In the genomic region with DNA sequence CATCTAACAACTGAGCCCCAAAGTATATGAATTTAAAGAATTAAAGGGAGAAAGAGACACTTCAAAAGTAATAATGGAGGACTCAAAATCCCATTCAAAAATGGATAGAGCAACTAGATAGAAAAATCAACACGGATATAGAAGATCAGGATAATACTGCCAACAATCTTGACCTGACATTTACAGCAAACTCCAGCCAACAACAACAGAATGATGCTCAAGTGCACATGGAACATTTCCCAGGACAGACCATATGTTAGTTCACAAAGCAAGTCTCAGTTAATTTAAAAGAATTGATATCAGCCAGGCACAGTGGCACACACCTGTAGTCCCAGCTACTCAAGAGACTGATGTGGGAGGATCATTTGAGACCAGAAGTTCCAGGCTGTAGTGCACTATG, we compare ENCODE assay signal across 25 cellular contexts.
"Had no signal": no experiment of that assay in that cellular context is flagged by ENCODE, and none has a peak within 500 bp of the region (broad histone marks: within the 10 kb centered on the region; RNA-seq: fewer than 3 reads in every experiment).

No MANE protein-coding gene starts in this region.

- H3K36me3 Mint-ChIP-seq: mesothelial cell of epicardium; naive thymus-derived CD4-positive, alpha-beta T cell; natural killer cell treated with Interleukin-12 subunit alpha and Interleukin-12 subunit beta and Interleukin-15 and Interleukin-18, amount 100 ng/mL, for 72 hours; stimulated activated memory B cell treated with anti-CD40 and anti-IgM and Interleukin-4, amounts not matched to agents 10 μg/mL and 1 μg/mL and 100 μg/mL, for 72 hours had no signal

- H3K27me3 ChIP-seq: ovary, spleen, testis, thyroid gland, transverse colon, upper lobe of left lung, vagina had no signal

- H3K36me3 ChIP-seq: left ventricle myocardium inferior, ovary, prostate gland, spleen, thyroid gland, transverse colon, upper lobe of left lung, vagina had no signal

- H3K4me1 Mint-ChIP-seq: mesothelial cell of epicardium; stimulated activated memory B cell treated with anti-CD40 and anti-IgM and Interleukin-4, amounts not matched to agents 10 μg/mL and 1 μg/mL and 100 μg/mL, for 72 hours; stimulated activated naive CD8-positive, alpha-beta T cell treated with anti-CD3 and anti-CD28 coated beads, Interleukin-15, amount 100 ng/mL, for 72 hours had no signal

- H3K27ac ChIP-seq: left ventricle myocardium inferior, ovary, prostate gland, spleen, testis, thyroid gland, transverse colon, upper lobe of left lung, vagina had no signal

- H3K4me1 ChIP-seq: left ventricle myocardium inferior, prostate gland, spleen, testis, thyroid gland, transverse colon, upper lobe of left lung, vagina had no signal

- DNase-seq: islet precursor cell; left ventricle myocardium inferior; mesendoderm; mucosa of descending colon; naive thymus-derived CD4-positive, alpha-beta T cell; ovary; posterior cingulate gyrus; retina; right cardiac atrium; small intestine; spleen; stimulated activated CD4-positive, alpha-beta T cell treated with anti-CD3 and anti-CD28 coated beads, Interleukin-4, amount 100 ng/mL, for 24 hours; stimulated activated naive CD4-positive, alpha-beta T cell treated with Interleukin-2 at 50 U/mL for 16 hours; stimulated activated naive CD8-positive, alpha-beta T cell treated with anti-CD3 and anti-CD28 coated beads, Interleukin-15, amount 100 ng/mL, for 72 hours; testis; thyroid gland; transverse colon; upper lobe of left lung had no signal

- FAIRE-seq: small intestine had no signal

- H3K9me3 Mint-ChIP-seq: natural killer cell treated with Interleukin-12 subunit alpha and Interleukin-12 subunit beta and Interleukin-15 and Interleukin-18, amount 100 ng/mL, for 72 hours; stimulated activated naive CD8-positive, alpha-beta T cell treated with anti-CD3 and anti-CD28 coated beads, Interleukin-15, amount 100 ng/mL, for 72 hours had no signal

- H3K4me3 ChIP-seq: left ventricle myocardium inferior, lung, mucosa of descending colon, ovary, prostate gland, spleen, testis, thyroid gland, transverse colon, upper lobe of left lung, vagina had no signal

- H3K4me3 Mint-ChIP-seq: mesothelial cell of epicardium; naive thymus-derived CD4-positive, alpha-beta T cell; natural killer cell treated with Interleukin-12 subunit alpha and Interleukin-12 subunit beta and Interleukin-15 and Interleukin-18, amount 100 ng/mL, for 72 hours; stimulated activated memory B cell treated with anti-CD40 and anti-IgM and Interleukin-4, amounts not matched to agents 10 μg/mL and 1 μg/mL and 100 μg/mL, for 72 hours; stimulated activated naive CD8-positive, alpha-beta T cell treated with anti-CD3 and anti-CD28 coated beads, Interleukin-15, amount 100 ng/mL, for 72 hours had no signal

- H3K27ac Mint-ChIP-seq: mesothelial cell of epicardium; naive thymus-derived CD4-positive, alpha-beta T cell; natural killer cell treated with Interleukin-12 subunit alpha and Interleukin-12 subunit beta and Interleukin-15 and Interleukin-18, amount 100 ng/mL, for 72 hours; stimulated activated memory B cell treated with anti-CD40 and anti-IgM and Interleukin-4, amounts not matched to agents 10 μg/mL and 1 μg/mL and 100 μg/mL, for 72 hours; stimulated activated naive CD8-positive, alpha-beta T cell treated with anti-CD3 and anti-CD28 coated beads, Interleukin-15, amount 100 ng/mL, for 72 hours had no signal

- ATAC-seq: mucosa of descending colon; naive thymus-derived CD4-positive, alpha-beta T cell; natural killer cell treated with Interleukin-12 subunit alpha and Interleukin-12 subunit beta and Interleukin-15 and Interleukin-18, amount 100 ng/mL, for 72 hours; right cardiac atrium; sciatic nerve; stimulated activated memory B cell treated with anti-CD40 and anti-IgM and Interleukin-4, amounts not matched to agents 10 μg/mL and 1 μg/mL and 100 μg/mL, for 72 hours; stimulated activated naive CD8-positive, alpha-beta T cell treated with anti-CD3 and anti-CD28 coated beads, Interleukin-15, amount 100 ng/mL, for 72 hours had no signal

- H3K9me3 ChIP-seq: left ventricle myocardium inferior, mucosa of descending colon, ovary, prostate gland, testis, thyroid gland, transverse colon, upper lobe of left lung, vagina had no signal
